In genomic region chr16:85798283-85798776, GRCh38 we compare ENCODE assay signal across 9 cellular contexts. TPM values are rescaled to one million over a fixed set of nuclear protein-coding genes. Genes with fewer than 3 reads are reported as not detected.
DNase-seq lines count a peak whose midpoint lies in the region; ATAC-seq and TF ChIP-seq lines count a peak whose summit lies in the region.
"Had no signal": no experiment of that assay in that cellular context is flagged by ENCODE, and none has a peak within 500 bp of the region (broad histone marks: within the 10 kb centered on the region; RNA-seq: fewer than 3 reads in every experiment).

No MANE protein-coding gene starts in this region.

- H3K4me3 ChIP-seq in fibroblast of villous mesenchyme (ENCODE audit: low read depth, low read length): peak overlapping the region; percentile 88
- peak overlapping the region; percentile 76 to 100 (median 97) for H3K4me3 ChIP-seq in sigmoid colon

- POLR2A ChIA-PET in RWPE1 (lab: Yijun Ruan, JAX; ENCODE audit: low non-redundant PET): no interaction called here

- no peaks in the 10 kb centered on the region for H3K9me3 ChIP-seq in ES-I3 (ENCODE audit: control insufficient read depth, insufficient read depth, low read length)
- no peaks in the 10 kb centered on the region for H3K9me3 ChIP-seq in sigmoid colon

- TF ChIP-seq CTCF in RWPE1 (conservative IDR thresholded peaks at IDR 0.05; ENCODE audit: low read depth): no peak
- TF ChIP-seq CTCF in fibroblast of villous mesenchyme (IDR thresholded peaks at IDR 0.05; ENCODE audit: insufficient read depth, low read depth, low read length): no peak
- TF ChIP-seq CTCF in sigmoid colon (IDR thresholded peaks at IDR 0.05): no peak

- TF ChIP-seq EP300 in sigmoid colon (IDR thresholded peaks at IDR 0.05): no peak

- H3K4me1 ChIP-seq in ES-I3 (ENCODE audit: insufficient read depth, low read length): no peaks in the 10 kb centered on the region; the same call in 1 of the 2 replicates
- peaks cover 0 to 39% (median 29%) of the 10 kb centered on the region in 4 donors for H3K4me1 ChIP-seq in sigmoid colon

- DNase-seq in RWPE1 (ENCODE audit: low spot score) (peak; percentile 36), fibroblast of villous mesenchyme (ENCODE audit: low read depth) (peak; percentile 20), sigmoid colon (no peak), NCI-H1436 treated with DMSO at 0.1 percent for 48 hours (lab: John Stamatoyannopoulos, UW) (no peak), NCI-H187 (lab: John Stamatoyannopoulos, UW) (no peak)
- DNase-seq in stimulated activated CD4-positive, alpha-beta T cell treated with anti-CD3 and anti-CD28 coated beads, Interleukin-2, amount 100 ng/mL, for 24 hours: no peak
- DNase-seq: NCI-H2029 had no signal

- H3K36me3 ChIP-seq in ES-I3 (ENCODE audit: insufficient read depth, low read length) (peaks cover 23% of the 10 kb centered on the region), sigmoid colon (peaks cover 8 to 58% (median 21%) of the 10 kb centered on the region in 4 donors)

- WGBS in sigmoid colon, 2 donors: 7 to 23% methylated on average over 17 of the region's 17 CpGs

- TF ChIP-seq POLR2A in sigmoid colon (IDR thresholded peaks at IDR 0.05): no peak

- CTCF ChIA-PET in RWPE1 (lab: Yijun Ruan, JAX): no interaction called here

- no peak for ATAC-seq in HG03045 (IDR thresholded peaks at IDR 0.05; ENCODE audit: unreplicated experiment)

- H3K9ac ChIP-seq in ES-I3 (ENCODE audit: low read depth, low read length): peak overlapping the region; percentile 90

- intact Hi-C loops in sigmoid colon (cut with DNase I): loop anchor here (5.0 kb wide), 1 partner anchor 46 kb away; the partner anchor contains the start of gene C16orf74

- H3K27ac ChIP-seq in RWPE1: peak overlapping the region; percentile 86
- peak overlapping the region in 2 of 4 donors; percentile 88 to 99 for H3K27ac ChIP-seq in sigmoid colon

- no peaks in the 10 kb centered on the region for H3K27me3 ChIP-seq in sigmoid colon

RNA-seq across cellular contexts. Expression of gene EMC8, which starts 1.0 kb away (rescaled TPM):
- total RNA-seq in fibroblast of villous mesenchyme (30.2 and 38.3 TPM in 2 replicates), sigmoid colon (10 to 100 TPM; 23.2 to 38.8 (median 28.9) TPM)
- 10 to 100 TPM; 13.8 to 23.7 (median 16.0) TPM for polyA plus RNA-seq in sigmoid colon

RNA-seq across cellular contexts. Expression of gene COX4I1, which starts 1.2 kb away (rescaled TPM):
- 258 and 337 TPM in 2 replicates for total RNA-seq in fibroblast of villous mesenchyme
- total RNA-seq in sigmoid colon: 100 to 1,000 TPM; 700 to 868 (median 716) TPM
- 1,000 to 10,000 TPM; 1,379 to 1,922 (median 1,756) TPM for polyA plus RNA-seq in sigmoid colon

RNA-seq across cellular contexts. Expression of gene C16orf74, which starts 47.4 kb away (rescaled TPM):
- total RNA-seq in fibroblast of villous mesenchyme (8.2 and 8.4 TPM in 2 replicates), sigmoid colon (1 to 10 TPM in 3 of 4 donors, not detected in 1; 1.1 to 8.3 (median 1.4) TPM)
- 1 to 10 TPM in 2 of 3 donors, under 1 TPM in 1; 0.60 to 8.1 (median 1.4) TPM for polyA plus RNA-seq in sigmoid colon

Comparison
In these comparisons a context has a peak if more than half of its experiments do, and no peak if none do; other contexts are left out.
1. DNase-seq: peak in RWPE1 (single experiment) and fibroblast of villous mesenchyme (single experiment); none in sigmoid colon (single experiment), NCI-H1436 treated with DMSO at 0.1 percent for 48 hours (single experiment), NCI-H187 (0 of 2) and stimulated activated CD4-positive, alpha-beta T cell treated with anti-CD3 and anti-CD28 coated beads, Interleukin-2, amount 100 ng/mL, for 24 hours (0 of 2).